Comparison of ENCODE assay signal across 9 cellular contexts in genomic region chr2:238057696-238058575, GRCh38. TPM values are rescaled to one million over a fixed set of nuclear protein-coding genes. Genes with fewer than 3 reads are reported as not detected.
DNase-seq lines count a peak whose midpoint lies in the region; ATAC-seq and TF ChIP-seq lines count a peak whose summit lies in the region.
"Not testable (repeated sequence)": the region's sequence is repeated elsewhere in the genome, so short reads cannot be mapped to it uniquely, and the experiment has no call there.
"Had no signal": no experiment of that assay in that cellular context is flagged by ENCODE, and none has a peak within 500 bp of the region (broad histone marks: within the 10 kb centered on the region; RNA-seq: fewer than 3 reads in every experiment).

No MANE protein-coding gene starts in this region.

- H3K27me3 ChIP-seq in CD4-positive, alpha-beta T cell (ENCODE audit: control insufficient read depth, insufficient read depth, low read length); HCT116 (ENCODE audit: insufficient read depth, low read length): not testable (repeated sequence)

- H2AFZ ChIP-seq in HCT116 (ENCODE audit: low read depth, low read length, poor library complexity, severe bottlenecking): not testable (repeated sequence)

- intact Hi-C loops in CD4-positive, alpha-beta T cell (cut with DNase I, micrococcal nuclease): loop anchor here in 1 of 2 experiments (2.0 to 5.0 kb wide), 2 partner anchors 371 to 971 kb away; partner anchors contain the start of gene COPS8
- intact Hi-C loops in HCT116 (cut with micrococcal nuclease); activated T-helper 2 cell treated with anti-CD3 and anti-CD28 coated beads, Interferon-gamma antibody, Interleukin-2, Interleukin-4, amounts not matched to agents 10 μg/mL and 5 μg/mL and 100 μg/mL, durations not matched to agents 14 hours and 24 hours and 36 hours (cut with micrococcal nuclease): not testable (repeated sequence)

- not testable (repeated sequence) for ATAC-seq in CD4-positive, alpha-beta T cell (ENCODE audit: poor library complexity); HCT116; natural killer cell treated with Interleukin-12 subunit alpha and Interleukin-12 subunit beta and Interleukin-15 and Interleukin-18, amount 100 ng/mL, for 72 hours

- not testable (repeated sequence) for H3K9me3 ChIP-seq in CD4-positive, alpha-beta T cell (ENCODE audit: control insufficient read depth, low read length); HCT116 (ENCODE audit: control insufficient read depth in 1 of 2, insufficient read depth in 1 of 2, low read depth in 1 of 2, low read length in 2 of 2)

- H3K36me3 Mint-ChIP-seq in CD4-positive, alpha-beta T cell (ENCODE audit: low read depth); osteocyte (ENCODE audit: unreplicated experiment): not testable (repeated sequence)
- peaks cover 31% of the 10 kb centered on the region for H3K36me3 Mint-ChIP-seq in activated T-helper 2 cell treated with anti-CD3 and anti-CD28 coated beads, Interferon-gamma antibody, Interleukin-2, Interleukin-4, amounts not matched to agents 10 μg/mL and 5 μg/mL and 100 μg/mL, durations not matched to agents 14 hours and 24 hours and 36 hours (ENCODE audit: low read depth)
- H3K36me3 Mint-ChIP-seq in natural killer cell treated with Interleukin-12 subunit alpha and Interleukin-12 subunit beta and Interleukin-15 and Interleukin-18, amount 100 ng/mL, for 72 hours: peaks cover 13% of the 10 kb centered on the region

- H3K9me3 Mint-ChIP-seq in CD4-positive, alpha-beta T cell; activated T-helper 2 cell treated with anti-CD3 and anti-CD28 coated beads, Interferon-gamma antibody, Interleukin-2, Interleukin-4, amounts not matched to agents 10 μg/mL and 5 μg/mL and 100 μg/mL, durations not matched to agents 14 hours and 24 hours and 36 hours; natural killer cell treated with Interleukin-12 subunit alpha and Interleukin-12 subunit beta and Interleukin-15 and Interleukin-18, amount 100 ng/mL, for 72 hours; osteocyte (ENCODE audit: unreplicated experiment): not testable (repeated sequence)

- H3K4me1 ChIP-seq in HCT116 (ENCODE audit: control insufficient read depth in 1 of 2, insufficient read depth in 2 of 2, low read length in 2 of 2): peaks cover 9 to 22% of the 10 kb centered on the region in 2 experiments; a peak in 2 of 4 replicates

- H3K4me3 ChIP-seq in HCT116 (replicated peaks in 1 of 2; ENCODE audit: low read depth in 1 of 2, low read length in 2 of 2): not testable (repeated sequence)

- TF ChIP-seq CTCF in CD4-positive, alpha-beta T cell (IDR thresholded peaks at IDR 0.05); HCT116 (IDR thresholded peaks at IDR 0.05 in 2 of 3, conservative IDR thresholded peaks at IDR 0.05 in 1 of 3; ENCODE audit: borderline replicate concordance in 1 of 3, insufficient read depth in 1 of 3, low read depth in 2 of 3, low read length in 2 of 3); osteocyte (IDR thresholded peaks at IDR 0.05): not testable (repeated sequence)

- H3K4me2 ChIP-seq in HCT116 (ENCODE audit: low read length): not testable (repeated sequence)

- H3K27ac ChIP-seq in CD4-positive, alpha-beta T cell (ENCODE audit: low read depth, low read length); HCT116 (ENCODE audit: low read depth, low read length): not testable (repeated sequence)

- BruUV-seq in HCT116 (replicated peaks; lab: Mats Ljungman, UMichigan): not testable (repeated sequence)

- H4K20me1 ChIP-seq in HCT116 (ENCODE audit: insufficient read depth): not testable (repeated sequence)

- DNase-seq in CD4-positive, alpha-beta T cell; HCT116 (ENCODE audit: low read depth, low spot score); activated T-helper 2 cell treated with anti-CD3 and anti-CD28 coated beads, Interferon-gamma antibody, Interleukin-2, Interleukin-4, amounts not matched to agents 10 μg/mL and 5 μg/mL and 100 μg/mL, durations not matched to agents 14 hours and 24 hours and 36 hours (ENCODE audit: low spot score); natural killer cell treated with Interleukin-12 subunit alpha and Interleukin-12 subunit beta and Interleukin-15 and Interleukin-18, amount 100 ng/mL, for 72 hours (ENCODE audit: low spot score): not testable (repeated sequence)
- DNase-seq in NCI-H345 (lab: John Stamatoyannopoulos, UW): peak; percentile 2
- peak; percentile 45 for DNase-seq in islet precursor cell
- peak; percentile 76 for DNase-seq in osteocyte (ENCODE audit: extremely low spot score, unreplicated experiment)

- H3K4me3 Mint-ChIP-seq in CD4-positive, alpha-beta T cell: peak overlapping the region; percentile 76
- H3K4me3 Mint-ChIP-seq in activated T-helper 2 cell treated with anti-CD3 and anti-CD28 coated beads, Interferon-gamma antibody, Interleukin-2, Interleukin-4, amounts not matched to agents 10 μg/mL and 5 μg/mL and 100 μg/mL, durations not matched to agents 14 hours and 24 hours and 36 hours (ENCODE audit: low read depth): peak overlapping the region; percentile 9
- H3K4me3 Mint-ChIP-seq in natural killer cell treated with Interleukin-12 subunit alpha and Interleukin-12 subunit beta and Interleukin-15 and Interleukin-18, amount 100 ng/mL, for 72 hours: peak overlapping the region; percentile 3
- H3K4me3 Mint-ChIP-seq in osteocyte (ENCODE audit: unreplicated experiment): peak overlapping the region; percentile 8

- H3K4me1 Mint-ChIP-seq in CD4-positive, alpha-beta T cell (ENCODE audit: low read depth): peaks cover 34% of the 10 kb centered on the region
- H3K4me1 Mint-ChIP-seq in activated T-helper 2 cell treated with anti-CD3 and anti-CD28 coated beads, Interferon-gamma antibody, Interleukin-2, Interleukin-4, amounts not matched to agents 10 μg/mL and 5 μg/mL and 100 μg/mL, durations not matched to agents 14 hours and 24 hours and 36 hours (ENCODE audit: low read depth): peaks cover 42% of the 10 kb centered on the region
- peaks cover 26 to 31% of the 10 kb centered on the region in 2 donors for H3K4me1 Mint-ChIP-seq in natural killer cell treated with Interleukin-12 subunit alpha and Interleukin-12 subunit beta and Interleukin-15 and Interleukin-18, amount 100 ng/mL, for 72 hours (ENCODE audit: low read depth in 2 of 2)
- H3K4me1 Mint-ChIP-seq in osteocyte (ENCODE audit: unreplicated experiment): peaks cover 23% of the 10 kb centered on the region

- RAD21 ChIA-PET in HCT116 (lab: Charles Lee; ENCODE audit: low non-redundant PET in 1 of 2, low total read pairs in 2 of 2, uncharacterized antibody in 2 of 2, unreplicated experiment in 2 of 2): not testable (repeated sequence)

- TF ChIP-seq POLR2A in HCT116 (IDR thresholded peaks at IDR 0.05; ENCODE audit: borderline replicate concordance, extremely low read depth, insufficient read depth, insufficient read length): not testable (repeated sequence)

- CTCF ChIA-PET in CD4-positive, alpha-beta T cell (lab: Charles Lee); HCT116 (lab: Charles Lee): not testable (repeated sequence)

- POLR2A ChIA-PET in CD4-positive, alpha-beta T cell (lab: Charles Lee); HCT116 (lab: Charles Lee): not testable (repeated sequence)

- not testable (repeated sequence) for H3K27ac Mint-ChIP-seq in CD4-positive, alpha-beta T cell; activated T-helper 2 cell treated with anti-CD3 and anti-CD28 coated beads, Interferon-gamma antibody, Interleukin-2, Interleukin-4, amounts not matched to agents 10 μg/mL and 5 μg/mL and 100 μg/mL, durations not matched to agents 14 hours and 24 hours and 36 hours; natural killer cell treated with Interleukin-12 subunit alpha and Interleukin-12 subunit beta and Interleukin-15 and Interleukin-18, amount 100 ng/mL, for 72 hours; osteocyte (ENCODE audit: unreplicated experiment)

- peaks cover 31% of the 10 kb centered on the region for H3K27me3 Mint-ChIP-seq in CD4-positive, alpha-beta T cell
- H3K27me3 Mint-ChIP-seq in activated T-helper 2 cell treated with anti-CD3 and anti-CD28 coated beads, Interferon-gamma antibody, Interleukin-2, Interleukin-4, amounts not matched to agents 10 μg/mL and 5 μg/mL and 100 μg/mL, durations not matched to agents 14 hours and 24 hours and 36 hours (ENCODE audit: low read depth); osteocyte (ENCODE audit: unreplicated experiment): not testable (repeated sequence)
- peaks cover 12 to 14% of the 10 kb centered on the region in 2 donors for H3K27me3 Mint-ChIP-seq in natural killer cell treated with Interleukin-12 subunit alpha and Interleukin-12 subunit beta and Interleukin-15 and Interleukin-18, amount 100 ng/mL, for 72 hours

- H3K9me2 ChIP-seq in HCT116 (ENCODE audit: insufficient read depth): not testable (repeated sequence)

- not testable (repeated sequence) for TF ChIP-seq RAD21 in HCT116 (IDR thresholded peaks at IDR 0.05; ENCODE audit: low read depth)

- not testable (repeated sequence) for H3K9ac ChIP-seq in HCT116 (ENCODE audit: low read length)

- H3K79me2 ChIP-seq in HCT116 (ENCODE audit: insufficient read depth, low read length): peaks cover 20% of the 10 kb centered on the region

- not testable (repeated sequence) for H3K36me3 ChIP-seq in HCT116 (ENCODE audit: control insufficient read depth in 1 of 2, insufficient read depth in 2 of 2, low read length in 2 of 2)

TF ChIP-seq in HCT116, 20 proteins besides CTCF, POLR2A, EP300 and RAD21:
- 0 out of 2 replicates have a peak, but pooled peaks have one; percentile 28 for TF ChIP-seq POLR2AphosphoS5 (IDR thresholded peaks at IDR 0.05; ENCODE audit: low read depth, low read length)

RNA-seq across cellular contexts. Expression of gene SCLY, which starts 2.9 kb away (rescaled TPM):
- total RNA-seq in CD4-positive, alpha-beta T cell: 1 to 10 TPM; 8.9 to 9.6 TPM
- 28.7 TPM for total RNA-seq in HCT116 (2021; ENCODE audit: unreplicated experiment)
- polyA plus RNA-seq in HCT116 (2012): 11.1 and 13.4 TPM in 2 replicates
- 98.6 and 102 TPM in 2 replicates for total RNA-seq in activated T-helper 2 cell treated with anti-CD3 and anti-CD28 coated beads, Interferon-gamma antibody, Interleukin-2, Interleukin-4, amounts not matched to agents 10 μg/mL and 5 μg/mL and 100 μg/mL, durations not matched to agents 14 hours and 24 hours and 36 hours
- total RNA-seq in natural killer cell treated with Interleukin-12 subunit alpha and Interleukin-12 subunit beta and Interleukin-15 and Interleukin-18, amount 100 ng/mL, for 72 hours: 10 to 100 TPM; 46.5 to 99.5 TPM
- total RNA-seq in osteocyte: 22.1 and 22.5 TPM in 2 replicates

RNA-seq across cellular contexts. Expression of gene ESPNL, which starts 42.2 kb away (rescaled TPM):
- total RNA-seq in CD4-positive, alpha-beta T cell: not detected
- total RNA-seq in HCT116 (2021; ENCODE audit: unreplicated experiment) (0.22 TPM), osteocyte (not detected in 2 replicates)
- polyA plus RNA-seq in HCT116 (2012): 0.05 and 0.09 TPM in 2 replicates
- 0.07 and 0.14 TPM in 2 replicates for total RNA-seq in activated T-helper 2 cell treated with anti-CD3 and anti-CD28 coated beads, Interferon-gamma antibody, Interleukin-2, Interleukin-4, amounts not matched to agents 10 μg/mL and 5 μg/mL and 100 μg/mL, durations not matched to agents 14 hours and 24 hours and 36 hours
- under 1 TPM in 1 of 2 donors, not detected in 1; 0.19 TPM for total RNA-seq in natural killer cell treated with Interleukin-12 subunit alpha and Interleukin-12 subunit beta and Interleukin-15 and Interleukin-18, amount 100 ng/mL, for 72 hours
- total RNA-seq: HT-29 had no signal
- polyA plus RNA-seq: CD14-positive monocyte had no signal

Comparison
In these comparisons a context has a peak if more than half of its experiments do, and no peak if none do; other contexts are left out.
1. H3K4me3 Mint-ChIP-seq: peak in every context shown above with its lines; median percentile 76 in CD4-positive, alpha-beta T cell; 9 in activated T-helper 2 cell treated with anti-CD3 and anti-CD28 coated beads, Interferon-gamma antibody, Interleukin-2, Interleukin-4, amounts not matched to agents 10 μg/mL and 5 μg/mL and 100 μg/mL, durations not matched to agents 14 hours and 24 hours and 36 hours; 8 in osteocyte; 3 in natural killer cell treated with Interleukin-12 subunit alpha and Interleukin-12 subunit beta and Interleukin-15 and Interleukin-18, amount 100 ng/mL, for 72 hours.